Comparison of ENCODE assay signal across 19 cellular contexts in genomic region chr2:201949036-201950012, GRCh38.
A peak's percentile ranks its signal among the peaks of the same experiment; 100 is the strongest.
DNase-seq lines count a peak whose midpoint lies in the region; ATAC-seq and TF ChIP-seq lines count a peak whose summit lies in the region.
"Had no signal": no experiment of that assay in that cellular context is flagged by ENCODE, and none has a peak within 500 bp of the region (broad histone marks: within the 10 kb centered on the region; RNA-seq: fewer than 3 reads in every experiment).

No MANE protein-coding gene starts in this region.

- no peaks in the 10 kb centered on the region for H3K27me3 ChIP-seq in Panc1 (ENCODE audit: control insufficient read depth, insufficient read depth, low read length)
- H3K27me3 ChIP-seq: ovary, SJSA1 had no signal

- TF ChIP-seq CTCF in Panc1 (IDR thresholded peaks at IDR 0.05) (no peak), progenitor cell of endocrine pancreas (IDR thresholded peaks at IDR 0.05; ENCODE audit: unreplicated experiment) (no peak)

- no peaks in the 10 kb centered on the region for H3K36me3 ChIP-seq in Panc1 (ENCODE audit: control insufficient read depth, insufficient read depth, low read length)
- H3K36me3 ChIP-seq: esophagus muscularis mucosa, ovary, SJSA1, thoracic aorta had no signal

- 0 out of 2 replicates have a peak, but pooled peaks have one; percentile 50 for ATAC-seq in Panc1
- ATAC-seq: left cardiac atrium had no signal

- no peak overlapping the region for H3K4me3 ChIP-seq in Panc1 (ENCODE audit: low read depth in 2 of 2, low read length in 2 of 2)
- H3K4me3 ChIP-seq: coronary artery, esophagus muscularis mucosa, ovary, SJSA1, thoracic aorta had no signal

- H3K4me3 Mint-ChIP-seq in progenitor cell of endocrine pancreas (ENCODE audit: low read depth): peak overlapping the region; percentile 10
- H3K4me3 Mint-ChIP-seq: activated CD4-positive, alpha-beta T cell treated with anti-CD3 and anti-CD28 coated beads, Interleukin-2, amount 10 ng/mL, durations not matched to agents 24 days and 14 days; activated naive CD4-positive, alpha-beta T cell treated with anti-CD3 and anti-CD28 coated beads for 36 hours had no signal

- POLR2A ChIA-PET in HEK293T (lab: Yijun Ruan, JAX) (no interaction called here), Panc1 (lab: Charles Lee) (no interaction called here)

- no peaks in the 10 kb centered on the region for H3K9me3 Mint-ChIP-seq in progenitor cell of endocrine pancreas (ENCODE audit: low read depth)
- H3K9me3 Mint-ChIP-seq: activated CD4-positive, alpha-beta T cell treated with anti-CD3 and anti-CD28 coated beads, Interleukin-2, amount 10 ng/mL, durations not matched to agents 24 days and 14 days; activated naive CD4-positive, alpha-beta T cell treated with anti-CD3 and anti-CD28 coated beads for 36 hours had no signal

- peaks cover 12% of the 10 kb centered on the region for H3K27me3 Mint-ChIP-seq in progenitor cell of endocrine pancreas

- H3K36me3 Mint-ChIP-seq in progenitor cell of endocrine pancreas (ENCODE audit: insufficient read depth): no peaks in the 10 kb centered on the region

- peak overlapping the region; percentile 58; the same call in 1 of the 2 replicates for H3K27ac ChIP-seq in Panc1 (ENCODE audit: low read length)
- H3K27ac ChIP-seq: coronary artery, esophagus muscularis mucosa, ovary, SJSA1, thoracic aorta had no signal

- CTCF ChIA-PET in HEK293T (lab: Yijun Ruan, JAX) (interaction anchor here (0.5 kb wide), 1 partner anchor 17 kb away, joined by 4 read pairs; no protein-coding TSS in a partner anchor), Panc1 (lab: Charles Lee) (no interaction called here)

- H3K4me1 ChIP-seq in Panc1 (ENCODE audit: control insufficient read depth, insufficient read depth, low read length): no peaks in the 10 kb centered on the region
- H3K4me1 ChIP-seq: SJSA1 had no signal

- intact Hi-C loops in Panc1 (cut with micrococcal nuclease; ENCODE audit: unreplicated experiment): no loop called here

- peak overlapping the region; percentile 31 for H3K27ac Mint-ChIP-seq in progenitor cell of endocrine pancreas
- H3K27ac Mint-ChIP-seq: activated CD4-positive, alpha-beta T cell treated with anti-CD3 and anti-CD28 coated beads, Interleukin-2, amount 10 ng/mL, durations not matched to agents 24 days and 14 days; activated naive CD4-positive, alpha-beta T cell treated with anti-CD3 and anti-CD28 coated beads for 36 hours had no signal

- DNase-seq in HEK293T (ENCODE audit: extremely low spot score) (peak; percentile 23), Panc1 (ENCODE audit: low read depth, low spot score) (no peak), iPS DF 19.7 (ENCODE audit: low read depth, low spot score) (peak; percentile 45), progenitor cell of endocrine pancreas (ENCODE audit: low spot score, unreplicated experiment) (no peak), NCI-H226 (no peak), UCSD-AML1 (lab: John Stamatoyannopoulos, UW; ENCODE audit: unreplicated experiment) (no peak), NCI-H510A (lab: John Stamatoyannopoulos, UW) (no peak)
- DNase-seq: activated CD4-positive, alpha-beta T cell treated with anti-CD3 and anti-CD28 coated beads, Interleukin-2, amount 10 ng/mL, durations not matched to agents 24 days and 14 days; activated CD8-positive, alpha-beta memory T cell treated with anti-CD3 and anti-CD28 coated beads, Interleukin-2, amount 50 U/mL, for 48 hours; activated naive CD4-positive, alpha-beta T cell treated with anti-CD3 and anti-CD28 coated beads for 36 hours; DMS79; left cardiac atrium; NCI-H1105 treated with DMSO at 0.1 percent for 48 hours; ovary; stimulated activated CD4-positive, alpha-beta T cell treated with anti-CD3 and anti-CD28 coated beads, Interleukin-4, amount 100 ng/mL, for 4 hours had no signal

- H3K4me1 Mint-ChIP-seq in progenitor cell of endocrine pancreas (ENCODE audit: low read depth): peaks cover 15% of the 10 kb centered on the region
- H3K4me1 Mint-ChIP-seq: activated CD4-positive, alpha-beta T cell treated with anti-CD3 and anti-CD28 coated beads, Interleukin-2, amount 10 ng/mL, durations not matched to agents 24 days and 14 days had no signal

- BruUV-seq in Panc1 (replicated peaks; lab: Mats Ljungman, UMichigan): no TSS peak

- no peaks in the 10 kb centered on the region for H3K9me3 ChIP-seq in Panc1 (ENCODE audit: control insufficient read depth, insufficient read depth, low read depth, low read length)
- H3K9me3 ChIP-seq: esophagus muscularis mucosa, ovary, SJSA1, thoracic aorta had no signal

- in situ Hi-C loops in Panc1 (cut with HindIII; ENCODE audit: low pct_unique_long_range_greater_than_20kb, low sequenced_read_pairs): no loop called here

TF ChIP-seq in HEK293T, 16 proteins besides CTCF, POLR2A, EP300 and RAD21:
- TF ChIP-seq PKNOX1 (IDR thresholded peaks at IDR 0.05): no peak
- TF ChIP-seq L3MBTL2 (conservative IDR thresholded peaks at IDR 0.05): peak; percentile 21; the same call in 1 of the 2 replicates

Comparison
In these comparisons a context has a peak if more than half of its experiments do, and no peak if none do; other contexts are left out.
1. DNase-seq: peak in HEK293T (single experiment) and iPS DF 19.7 (single experiment); none in Panc1 (single experiment), progenitor cell of endocrine pancreas (single experiment), NCI-H226 (single experiment), UCSD-AML1 (single experiment) and NCI-H510A (single experiment).